ENCODE assay signal across 11 cellular contexts in genomic region chr20:36819662-36820061, GRCh38. TPM values are rescaled to one million over a fixed set of nuclear protein-coding genes. Genes with fewer than 3 reads are reported as not detected.
DNase-seq lines count a peak whose midpoint lies in the region; ATAC-seq and TF ChIP-seq lines count a peak whose summit lies in the region.
"Had no signal": no experiment of that assay in that cellular context is flagged by ENCODE, and none has a peak within 500 bp of the region (broad histone marks: within the 10 kb centered on the region; RNA-seq: fewer than 3 reads in every experiment).

No MANE protein-coding gene starts in this region.

- ATAC-seq in left lung (peak; percentile 49), GM18907 (IDR thresholded peaks at IDR 0.05; ENCODE audit: unreplicated experiment) (no peak), body of pancreas (no peak)

- H3K36me3 ChIP-seq in NT2/D1 (ENCODE audit: insufficient read depth, insufficient read length, low read length), result peaks cover 51% of the 10 kb centered on the region
- H3K36me3 ChIP-seq in left lung, result peaks cover 0 to 16% of the 10 kb centered on the region in 2 donors
- peaks cover 28 to 43% (median 28%) of the 10 kb centered on the region in 3 donors for H3K36me3 ChIP-seq in tibial artery
- no peaks in the 10 kb centered on the region for H3K36me3 ChIP-seq in body of pancreas (replicated peaks in 1 of 2; ENCODE audit: insufficient read depth in 1 of 2, low read depth in 2 of 2)

- no peak overlapping the region for H3K9ac ChIP-seq in NT2/D1 (ENCODE audit: insufficient read length, low read depth)

- H3K27me3 ChIP-seq in NT2/D1 (ENCODE audit: insufficient read depth, insufficient read length) (no peaks in the 10 kb centered on the region), left lung (no peaks in the 10 kb centered on the region), tibial artery (no peaks in the 10 kb centered on the region), body of pancreas (no peaks in the 10 kb centered on the region)

- no peak for TF ChIP-seq POLR2A in body of pancreas (IDR thresholded peaks at IDR 0.05)

- intact Hi-C loops in left lung (cut with DNase I) (no loop called here), tibial artery (cut with DNase I; ENCODE audit: low total_unique reads) (loop anchor here (10.0 kb wide), 1 partner anchor 45 kb away; a partner anchor contains a TSS), body of pancreas (cut with DNase I) (no loop called here)

- H3K9me3 ChIP-seq in NT2/D1 (ENCODE audit: insufficient read depth, low read length), result no peaks in the 10 kb centered on the region
- H3K9me3 ChIP-seq in left lung, result no peaks in the 10 kb centered on the region
- H3K9me3 ChIP-seq in tibial artery, result no peaks in the 10 kb centered on the region
- H3K9me3 ChIP-seq in body of pancreas, result no peaks in the 10 kb centered on the region

- TF ChIP-seq CTCF in left lung (IDR thresholded peaks at IDR 0.05) (no peak), tibial artery (IDR thresholded peaks at IDR 0.05) (no peak), body of pancreas (IDR thresholded peaks at IDR 0.05) (no peak)

- DNase-seq in NCI-H510A treated with DMSO at 0.1 percent for 48 hours (lab: John Stamatoyannopoulos, UW) (peak; percentile 53), NCI-H510A (lab: John Stamatoyannopoulos, UW) (no peak), NT2/D1 (ENCODE audit: low read depth, low spot score) (peak; percentile 38), left lung (no peak), tibial artery (no peak), amniotic stem cell (lab: John Stamatoyannopoulos, UW) (no peak), body of pancreas (no peak)
- DNase-seq: activated CD4-positive, CD25-positive, alpha-beta regulatory T cell treated with anti-CD3 and anti-CD28 coated beads, Interleukin-2, amount 50 U/mL, for 72 hours; activated naive CD4-positive, alpha-beta T cell; stimulated activated CD4-positive, alpha-beta T cell treated with anti-CD3 and anti-CD28 coated beads, Interleukin-1b, Interleukin-23, amount 100 ng/mL, for 48 hours had no signal

- WGBS in body of pancreas, 2 donors, result 49 to 54% methylated on average over 5 of the region's 5 CpGs

- H3K4me1 ChIP-seq in NT2/D1 (ENCODE audit: insufficient read depth, insufficient read length) (peaks cover 11% of the 10 kb centered on the region), left lung (peaks cover 0 to 13% of the 10 kb centered on the region in 2 donors), tibial artery (peaks cover 0 to 61% (median 54%) of the 10 kb centered on the region in 4 donors), body of pancreas (no peaks in the 10 kb centered on the region)

- H3K27ac ChIP-seq in left lung (peak overlapping the region in 1 of 2 donors; percentile 6), tibial artery (peak overlapping the region; percentile 66 to 78), body of pancreas (no peak overlapping the region)

- no peak overlapping the region for H3K4me3 ChIP-seq in NT2/D1 (ENCODE audit: insufficient read length, low read depth)
- H3K4me3 ChIP-seq in left lung, result no peak overlapping the region
- H3K4me3 ChIP-seq in tibial artery, result no peak overlapping the region
- H3K4me3 ChIP-seq in body of pancreas, result no peak overlapping the region

RNA-seq across cellular contexts. Expression of gene DSN1, which starts 46.1 kb away (rescaled TPM):
- total RNA-seq in left lung (10 to 100 TPM; 14.5 to 16.6 TPM), body of pancreas (1 to 10 TPM; 1.8 to 5.6 TPM)

RNA-seq across cellular contexts. Expression of gene TLDC2, which starts 56.3 kb away (rescaled TPM):
- total RNA-seq in left lung (under 1 TPM; 0.29 to 0.60 TPM), body of pancreas (not detected)

Comparison
In these comparisons a context has a peak if more than half of its experiments do, and no peak if none do; other contexts are left out.
1. DNase-seq: peak in NCI-H510A treated with DMSO at 0.1 percent for 48 hours (single experiment) and NT2/D1 (single experiment); none in NCI-H510A (single experiment), left lung (0 of 2), tibial artery (0 of 2), amniotic stem cell (single experiment) and body of pancreas (0 of 4).
2. H3K27ac ChIP-seq: peak in tibial artery (2 of 2); none in body of pancreas (0 of 4).